8 cellular contexts compared by ENCODE assay signal in the genomic region with DNA sequence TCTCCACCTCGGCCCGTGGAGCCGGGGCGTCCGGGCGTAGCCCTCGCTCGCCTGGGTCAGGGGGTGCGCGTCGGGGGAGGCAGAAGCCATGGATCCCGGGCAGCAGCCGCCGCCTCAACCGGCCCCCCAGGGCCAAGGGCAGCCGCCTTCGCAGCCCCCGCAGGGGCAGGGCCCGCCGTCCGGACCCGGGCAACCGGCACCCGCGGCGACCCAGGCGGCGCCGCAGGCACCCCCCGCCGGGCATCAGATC.
A peak's percentile ranks its signal among the peaks of the same experiment; 100 is the strongest.
DNase-seq lines count a peak whose midpoint lies in the region; ATAC-seq and TF ChIP-seq lines count a peak whose summit lies in the region.

No MANE protein-coding gene starts in this region.

- peak overlapping the region; percentile 93 for H3K9ac ChIP-seq in NT2/D1 (ENCODE audit: insufficient read length, low read depth)

- peaks cover 5% of the 10 kb centered on the region for H3K36me3 ChIP-seq in NT2/D1 (ENCODE audit: insufficient read depth, insufficient read length, low read length)

- peak overlapping the region; percentile 84 for H3K4me3 ChIP-seq in NT2/D1 (ENCODE audit: insufficient read length, low read depth)
- peak overlapping the region; percentile 91 for H3K4me3 ChIP-seq in fibroblast of pulmonary artery (replicated peaks; ENCODE audit: low read depth, low read length)

- TF ChIP-seq CTCF in 22Rv1 (IDR thresholded peaks at IDR 0.05) = no peak
- TF ChIP-seq CTCF in fibroblast of pulmonary artery (IDR thresholded peaks at IDR 0.05; ENCODE audit: low read length, missing control alignments) = no peak

- ATAC-seq in GM19463 (IDR thresholded peaks at IDR 0.05; ENCODE audit: unreplicated experiment) (peak; percentile 23), HG02763 (IDR thresholded peaks at IDR 0.05; ENCODE audit: unreplicated experiment) (no peak)

- no peaks in the 10 kb centered on the region for H3K4me1 ChIP-seq in NT2/D1 (ENCODE audit: insufficient read depth, insufficient read length)

- no peaks in the 10 kb centered on the region for H3K9me3 ChIP-seq in NT2/D1 (ENCODE audit: insufficient read depth, low read length)

- no peaks in the 10 kb centered on the region for H3K27me3 ChIP-seq in NT2/D1 (ENCODE audit: insufficient read depth, insufficient read length)

- DNase-seq in NT2/D1 (ENCODE audit: low read depth, low spot score) (no peak), fibroblast of pulmonary artery (ENCODE audit: low read depth) (no peak), retina (peak; percentile 72), NCI-H2171 (lab: John Stamatoyannopoulos, UW) (no peak), NCI-H1694 treated with DMSO at 0.1 percent for 48 hours (lab: John Stamatoyannopoulos, UW) (no peak)

- peak overlapping the region; percentile 96 for H3K27ac ChIP-seq in 22Rv1
